In the genomic region with DNA sequence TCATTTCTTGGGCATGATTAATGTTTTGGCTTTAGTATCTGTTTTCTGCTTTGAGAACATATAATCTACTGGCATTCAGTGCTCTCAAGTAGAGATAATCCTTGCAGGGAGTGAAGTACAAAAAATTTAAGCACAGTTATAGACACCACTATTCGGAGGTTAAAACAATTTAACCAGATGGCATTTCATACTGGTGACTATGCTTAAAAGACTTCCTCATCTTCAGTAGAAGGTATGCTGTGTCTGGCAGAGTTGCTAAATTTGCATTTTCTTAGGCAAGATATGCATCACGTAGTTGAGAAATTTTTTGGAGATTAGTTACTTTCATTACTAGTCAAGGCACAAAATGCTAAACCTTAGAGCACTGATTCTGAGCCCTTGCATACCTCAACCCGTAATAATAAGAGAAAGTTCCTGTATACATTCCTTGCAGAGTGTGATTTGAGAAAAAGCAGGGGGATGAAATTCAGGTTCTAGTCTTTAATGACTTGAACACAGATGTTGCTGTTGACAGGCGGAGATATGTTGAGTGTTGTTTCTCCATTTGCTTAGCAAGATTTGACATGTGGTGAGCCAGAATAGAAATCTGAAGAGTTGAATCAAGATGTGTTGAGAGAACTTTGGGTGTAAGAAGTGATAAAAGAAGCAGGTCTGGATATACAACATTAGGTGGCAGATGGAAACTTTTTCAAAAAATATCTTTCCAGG, we compare ENCODE assay signal across 12 cellular contexts.
DNase-seq lines count a peak whose midpoint lies in the region; ATAC-seq and TF ChIP-seq lines count a peak whose summit lies in the region.
"Had no signal": no experiment of that assay in that cellular context is flagged by ENCODE, and none has a peak within 500 bp of the region (broad histone marks: within the 10 kb centered on the region; RNA-seq: fewer than 3 reads in every experiment).

No MANE protein-coding gene starts in this region.

- H3K36me3 ChIP-seq in SK-N-SH (replicated peaks in 1 of 2; ENCODE audit: control insufficient read depth in 1 of 2, insufficient read depth in 2 of 2, low read length in 1 of 2), result no peaks in the 10 kb centered on the region
- no peaks in the 10 kb centered on the region for H3K36me3 ChIP-seq in smooth muscle cell (ENCODE audit: low read depth)
- H3K36me3 ChIP-seq: upper lobe of left lung had no signal

- H3K79me2 ChIP-seq in SK-N-SH (ENCODE audit: insufficient read depth) (no peaks in the 10 kb centered on the region), smooth muscle cell (ENCODE audit: low read depth) (no peaks in the 10 kb centered on the region)

- H3K27ac Mint-ChIP-seq in activated T-cell treated with anti-CD3 and anti-CD28 coated beads, Interleukin-2, amount 50 U/mL, for 24 hours, result peak overlapping the region; percentile 22
- H3K27ac Mint-ChIP-seq: H9 had no signal

- H3K4me1 ChIP-seq in SK-N-SH (ENCODE audit: control insufficient read depth in 1 of 2, insufficient read depth in 2 of 2, low read depth in 1 of 2, low read length in 1 of 2), result peaks cover 0 to 15% of the 10 kb centered on the region in 2 experiments; a peak in 3 of 4 replicates
- H3K4me1 ChIP-seq in foreskin keratinocyte, result peaks cover 11% of the 10 kb centered on the region
- H3K4me1 ChIP-seq in smooth muscle cell (ENCODE audit: low read depth), result peaks cover 13% of the 10 kb centered on the region

- H4K20me1 ChIP-seq in SK-N-SH (ENCODE audit: insufficient read depth), result no peaks in the 10 kb centered on the region
- H4K20me1 ChIP-seq in smooth muscle cell (ENCODE audit: low read depth), result no peaks in the 10 kb centered on the region

- H3K9me3 Mint-ChIP-seq in activated T-cell treated with anti-CD3 and anti-CD28 coated beads, Interleukin-2, amount 50 U/mL, for 24 hours, result peaks cover 2% of the 10 kb centered on the region
- H3K9me3 Mint-ChIP-seq: H9 had no signal

- no peak for DNase-seq in activated T-cell treated with anti-CD3 and anti-CD28 coated beads, Interleukin-2, amount 50 U/mL, for 24 hours
- DNase-seq in activated T-cell treated with anti-CD3 and anti-CD28 coated beads, Interleukin-2, amount 50 U/mL, for 48 hours, result no peak
- no peak for DNase-seq in SK-N-SH
- DNase-seq in foreskin keratinocyte, result peak; percentile 78 to 93
- DNase-seq in smooth muscle cell (lab: John Stamatoyannopoulos, UW; ENCODE audit: unreplicated experiment), result no peak
- DNase-seq in NCI-H2081 (lab: John Stamatoyannopoulos, UW), result no peak
- DNase-seq: H9, NCI-H1092, NCI-H69, upper lobe of left lung had no signal

- H3K27me3 ChIP-seq in SK-N-SH (ENCODE audit: insufficient read depth) (no peaks in the 10 kb centered on the region), foreskin keratinocyte (peaks cover 11% of the 10 kb centered on the region), smooth muscle cell (ENCODE audit: low read depth) (no peaks in the 10 kb centered on the region)
- H3K27me3 ChIP-seq: upper lobe of left lung had no signal

- H3K36me3 Mint-ChIP-seq in activated T-cell treated with anti-CD3 and anti-CD28 coated beads, Interleukin-2, amount 50 U/mL, for 24 hours (ENCODE audit: low read depth), result no peaks in the 10 kb centered on the region

- H3K4me3 ChIP-seq in SK-N-SH (ENCODE audit: low read depth in 2 of 2, low read length in 1 of 2), result no peak overlapping the region
- H3K4me3 ChIP-seq in smooth muscle cell, result no peak overlapping the region
- H3K4me3 ChIP-seq: upper lobe of left lung had no signal

- H3K27me3 Mint-ChIP-seq in activated T-cell treated with anti-CD3 and anti-CD28 coated beads, Interleukin-2, amount 50 U/mL, for 24 hours, result peaks cover 14% of the 10 kb centered on the region

- H3K4me2 ChIP-seq in SK-N-SH (peak overlapping the region; percentile 51; the same call in 1 of the 2 replicates), smooth muscle cell (peak overlapping the region; percentile 54)

- H3F3A ChIP-seq in SK-N-SH (replicated peaks; ENCODE audit: insufficient read depth) (peaks cover 28% of the 10 kb centered on the region), smooth muscle cell (ENCODE audit: low read depth) (peaks cover 6% of the 10 kb centered on the region)

- POLR2A ChIA-PET in SK-N-SH (lab: Yijun Ruan, JAX), result no interaction called here

- TF ChIP-seq CTCF in SK-N-SH (IDR thresholded peaks at IDR 0.05), result no peak
- no peak for TF ChIP-seq CTCF in foreskin keratinocyte (conservative IDR thresholded peaks at IDR 0.05)
- no peak for TF ChIP-seq CTCF in smooth muscle cell (IDR thresholded peaks at IDR 0.05; ENCODE audit: borderline replicate concordance, insufficient read depth, poor library complexity, severe bottlenecking)

- no peaks in the 10 kb centered on the region for H3K9me3 ChIP-seq in SK-N-SH
- no peaks in the 10 kb centered on the region for H3K9me3 ChIP-seq in smooth muscle cell (replicated peaks; ENCODE audit: low read depth)
- H3K9me3 ChIP-seq: upper lobe of left lung had no signal

- H2AFZ ChIP-seq in SK-N-SH (ENCODE audit: low read depth), result peak overlapping the region; percentile 37; the same call in 1 of the 2 replicates
- H2AFZ ChIP-seq in smooth muscle cell (ENCODE audit: low read depth), result no peak overlapping the region

- ATAC-seq in foreskin keratinocyte (peak; percentile 76), HG02798 (IDR thresholded peaks at IDR 0.05; ENCODE audit: poor library complexity, unreplicated experiment) (no peak), HG02852 (IDR thresholded peaks at IDR 0.05; ENCODE audit: unreplicated experiment) (no peak)

- CTCF ChIA-PET in SK-N-SH (lab: Yijun Ruan, JAX), result no interaction called here

- no peaks in the 10 kb centered on the region for H3K9me2 ChIP-seq in SK-N-SH

- WGBS in SK-N-SH (ENCODE audit: low lambda C conversion rate), result 25% methylated on average over 4 of the region's 4 CpGs
- WGBS in smooth muscle cell (ENCODE audit: low lambda C conversion rate), result 16% methylated on average over 4 of the region's 4 CpGs

- H3K9ac ChIP-seq in SK-N-SH (no peak overlapping the region), smooth muscle cell (ENCODE audit: low read depth) (no peak overlapping the region)

- TF ChIP-seq EP300 in SK-N-SH (IDR thresholded peaks at IDR 0.05; ENCODE audit: borderline replicate concordance in 1 of 2, low read depth in 1 of 2, low read length in 1 of 2), result peak in 1 of 2 experiments; percentile 64; a peak in 1 of 4 replicates

- H3K27ac ChIP-seq in SK-N-SH (ENCODE audit: low read depth in 2 of 2, low read length in 1 of 2), result peak overlapping the region; percentile 67 to 82; a peak in 3 of 4 replicates
- no peak overlapping the region for H3K27ac ChIP-seq in foreskin keratinocyte
- H3K27ac ChIP-seq in smooth muscle cell (ENCODE audit: low read depth), result peak overlapping the region; percentile 71
- H3K27ac ChIP-seq: upper lobe of left lung had no signal

- TF ChIP-seq RAD21 in SK-N-SH (IDR thresholded peaks at IDR 0.05; ENCODE audit: low read length), result no peak

- H3K4me1 Mint-ChIP-seq in activated T-cell treated with anti-CD3 and anti-CD28 coated beads, Interleukin-2, amount 50 U/mL, for 24 hours (ENCODE audit: low read depth), result peaks cover 19% of the 10 kb centered on the region

- no peak overlapping the region for H3K4me3 Mint-ChIP-seq in activated T-cell treated with anti-CD3 and anti-CD28 coated beads, Interleukin-2, amount 50 U/mL, for 24 hours
- H3K4me3 Mint-ChIP-seq: H9 had no signal

TF ChIP-seq in SK-N-SH, 30 proteins besides CTCF, POLR2A, EP300 and RAD21:
- TF ChIP-seq, protein P1, sequence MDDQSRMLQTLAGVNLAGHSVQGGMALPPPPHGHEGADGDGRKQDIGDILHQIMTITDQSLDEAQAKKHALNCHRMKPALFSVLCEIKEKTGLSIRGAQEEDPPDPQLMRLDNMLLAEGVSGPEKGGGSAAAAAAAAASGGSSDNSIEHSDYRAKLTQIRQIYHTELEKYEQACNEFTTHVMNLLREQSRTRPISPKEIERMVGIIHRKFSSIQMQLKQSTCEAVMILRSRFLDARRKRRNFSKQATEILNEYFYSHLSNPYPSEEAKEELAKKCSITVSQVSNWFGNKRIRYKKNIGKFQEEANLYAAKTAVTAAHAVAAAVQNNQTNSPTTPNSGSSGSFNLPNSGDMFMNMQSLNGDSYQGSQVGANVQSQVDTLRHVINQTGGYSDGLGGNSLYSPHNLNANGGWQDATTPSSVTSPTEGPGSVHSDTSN (IDR thresholded peaks at IDR 0.05), result peak; percentile 43
- TF ChIP-seq TEAD4 (IDR thresholded peaks at IDR 0.05; ENCODE audit: borderline replicate concordance, insufficient read depth) (peak; percentile 68; the same call in 1 of the 2 replicates), JUND (IDR thresholded peaks at IDR 0.05) (peak; percentile 70), TCF12 (IDR thresholded peaks at IDR 0.05) (peak; percentile 77), NRF1 (IDR thresholded peaks at IDR 0.05; ENCODE audit: low read depth, low read length) (no peak), FOSL2 (IDR thresholded peaks at IDR 0.05; ENCODE audit: borderline replicate concordance, low read depth) (peak; percentile 53; the same call in 1 of the 2 replicates), ZBTB33 (IDR thresholded peaks at IDR 0.05; ENCODE audit: borderline replicate concordance, low read depth) (no peak)
- TF ChIP-seq, protein P2, sequence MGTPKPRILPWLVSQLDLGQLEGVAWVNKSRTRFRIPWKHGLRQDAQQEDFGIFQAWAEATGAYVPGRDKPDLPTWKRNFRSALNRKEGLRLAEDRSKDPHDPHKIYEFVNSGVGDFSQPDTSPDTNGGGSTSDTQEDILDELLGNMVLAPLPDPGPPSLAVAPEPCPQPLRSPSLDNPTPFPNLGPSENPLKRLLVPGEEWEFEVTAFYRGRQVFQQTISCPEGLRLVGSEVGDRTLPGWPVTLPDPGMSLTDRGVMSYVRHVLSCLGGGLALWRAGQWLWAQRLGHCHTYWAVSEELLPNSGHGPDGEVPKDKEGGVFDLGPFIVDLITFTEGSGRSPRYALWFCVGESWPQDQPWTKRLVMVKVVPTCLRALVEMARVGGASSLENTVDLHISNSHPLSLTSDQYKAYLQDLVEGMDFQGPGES (IDR thresholded peaks at IDR 0.05; ENCODE audit: low read depth, low read length), result no peak

Comparison
In these comparisons a context has a peak if more than half of its experiments do, and no peak if none do; other contexts are left out.
1. DNase-seq: peak in foreskin keratinocyte (2 of 2); none in activated T-cell treated with anti-CD3 and anti-CD28 coated beads, Interleukin-2, amount 50 U/mL, for 24 hours (single experiment), activated T-cell treated with anti-CD3 and anti-CD28 coated beads, Interleukin-2, amount 50 U/mL, for 48 hours (0 of 2), SK-N-SH (single experiment), smooth muscle cell (single experiment) and NCI-H2081 (0 of 2).